ENCODE assay signal across 8 cellular contexts in genomic region chr17:40317345-40317873, GRCh38. TPM values are rescaled to one million over a fixed set of nuclear protein-coding genes. Genes with fewer than 3 reads are reported as not detected.
DNase-seq lines count a peak whose midpoint lies in the region; TF ChIP-seq lines count a peak whose summit lies in the region.

No MANE protein-coding gene starts in this region.

- H3K9me3 ChIP-seq in parathyroid adenoma (ENCODE audit: control insufficient read depth, low read length) = no peaks in the 10 kb centered on the region

- peak overlapping the region; percentile 80 for H3K27ac Mint-ChIP-seq in activated naive CD4-positive, alpha-beta T cell treated with anti-CD3 and anti-CD28 coated beads, Interleukin-2, amount 10 ng/mL, durations not matched to agents 7 days and 5 days
- no peak overlapping the region for H3K27ac Mint-ChIP-seq in glutamatergic neuron (ENCODE audit: unreplicated experiment)

- H3K4me1 ChIP-seq in parathyroid adenoma = peaks cover 42% of the 10 kb centered on the region

- peaks cover 38% of the 10 kb centered on the region for H3K79me2 ChIP-seq in parathyroid adenoma

- no peaks in the 10 kb centered on the region for H3K27me3 ChIP-seq in parathyroid adenoma (ENCODE audit: control insufficient read depth, insufficient read depth, low read length)

- peaks cover 64% of the 10 kb centered on the region for H3K4me1 Mint-ChIP-seq in activated naive CD4-positive, alpha-beta T cell treated with anti-CD3 and anti-CD28 coated beads, Interleukin-2, amount 10 ng/mL, durations not matched to agents 7 days and 5 days
- H3K4me1 Mint-ChIP-seq in glutamatergic neuron (ENCODE audit: low read depth, unreplicated experiment) = peaks cover 42% of the 10 kb centered on the region

- H3K27ac ChIP-seq in parathyroid adenoma = peak overlapping the region; percentile 58

- CTCF ChIA-PET in activated naive CD4-positive, alpha-beta T cell treated with anti-CD3 and anti-CD28 coated beads, Interleukin-2, amount 10 ng/mL, durations not matched to agents 7 days and 5 days (lab: Charles Lee) = interaction anchor here (0.9 to 6.1 kb wide), 15 partner anchors 8 to 45 kb away, joined by 3 to 48 read pairs (median 5); partner anchors contain the start of gene RARA

- peak overlapping the region; percentile 98 for H3K4me3 ChIP-seq in parathyroid adenoma (ENCODE audit: low read depth, low read length)

- H3K4me2 ChIP-seq in parathyroid adenoma (ENCODE audit: low read length) = peak overlapping the region; percentile 57

- DNase-seq in SKM-1 treated with dmso at 0.1 percent for 144 hours (lab: John Stamatoyannopoulos, UW; ENCODE audit: unreplicated experiment) (peak; percentile 30), SKM-1 (lab: John Stamatoyannopoulos, UW; ENCODE audit: unreplicated experiment) (no peak), NCI-H2171 treated with DMSO at 0.1 percent for 48 hours (lab: John Stamatoyannopoulos, UW) (peak; percentile 57), glutamatergic neuron (peak; percentile 59), medulla oblongata (ENCODE audit: extremely low spot score) (no peak), NCI-H2107 (lab: John Stamatoyannopoulos, UW) (no peak)
- DNase-seq in activated naive CD4-positive, alpha-beta T cell treated with anti-CD3 and anti-CD28 coated beads, Interleukin-2, amount 10 ng/mL, durations not matched to agents 7 days and 5 days = peak; percentile 64

- H3K9me3 Mint-ChIP-seq in activated naive CD4-positive, alpha-beta T cell treated with anti-CD3 and anti-CD28 coated beads, Interleukin-2, amount 10 ng/mL, durations not matched to agents 7 days and 5 days = no peaks in the 10 kb centered on the region
- H3K9me3 Mint-ChIP-seq in glutamatergic neuron (ENCODE audit: unreplicated experiment) = peaks cover 2% of the 10 kb centered on the region

- no peak overlapping the region for H3K9ac ChIP-seq in parathyroid adenoma

- no peaks in the 10 kb centered on the region for H3K36me3 ChIP-seq in parathyroid adenoma (ENCODE audit: control insufficient read depth, insufficient read depth, low read length)

- H3K36me3 Mint-ChIP-seq in activated naive CD4-positive, alpha-beta T cell treated with anti-CD3 and anti-CD28 coated beads, Interleukin-2, amount 10 ng/mL, durations not matched to agents 7 days and 5 days = peaks cover 32% of the 10 kb centered on the region
- no peaks in the 10 kb centered on the region for H3K36me3 Mint-ChIP-seq in glutamatergic neuron (ENCODE audit: unreplicated experiment)

- no peaks in the 10 kb centered on the region for H3K27me3 Mint-ChIP-seq in activated naive CD4-positive, alpha-beta T cell treated with anti-CD3 and anti-CD28 coated beads, Interleukin-2, amount 10 ng/mL, durations not matched to agents 7 days and 5 days
- peaks cover 23% of the 10 kb centered on the region for H3K27me3 Mint-ChIP-seq in glutamatergic neuron (ENCODE audit: unreplicated experiment)

- peak overlapping the region; percentile 93 for H2AFZ ChIP-seq in parathyroid adenoma

- peak overlapping the region; percentile 94 for H3K4me3 Mint-ChIP-seq in activated naive CD4-positive, alpha-beta T cell treated with anti-CD3 and anti-CD28 coated beads, Interleukin-2, amount 10 ng/mL, durations not matched to agents 7 days and 5 days
- peak overlapping the region; percentile 90 for H3K4me3 Mint-ChIP-seq in glutamatergic neuron (ENCODE audit: unreplicated experiment)

- TF ChIP-seq CTCF in glutamatergic neuron (IDR thresholded peaks at IDR 0.05; ENCODE audit: partially characterized antibody, unreplicated experiment) = peak; percentile 37
- TF ChIP-seq CTCF in parathyroid adenoma (IDR thresholded peaks at IDR 0.05) = peak; percentile 39

RNA-seq across cellular contexts. Expression of gene RARA, which starts 8.4 kb away (rescaled TPM):
- 26.2 TPM for total RNA-seq in glutamatergic neuron (ENCODE audit: unreplicated experiment)

RNA-seq across cellular contexts. Expression of gene CDC6, which starts 29.7 kb away (rescaled TPM):
- 4.7 TPM for total RNA-seq in glutamatergic neuron (ENCODE audit: unreplicated experiment)

RNA-seq across cellular contexts. Expression of gene GJD3, which starts 47.1 kb away (rescaled TPM):
- not detected for total RNA-seq in glutamatergic neuron (ENCODE audit: unreplicated experiment)

Comparison
In these comparisons a context has a peak if more than half of its experiments do, and no peak if none do; other contexts are left out.
1. DNase-seq: peak in SKM-1 treated with dmso at 0.1 percent for 144 hours (single experiment), NCI-H2171 treated with DMSO at 0.1 percent for 48 hours (single experiment), activated naive CD4-positive, alpha-beta T cell treated with anti-CD3 and anti-CD28 coated beads, Interleukin-2, amount 10 ng/mL, durations not matched to agents 7 days and 5 days (single experiment) and glutamatergic neuron (single experiment); none in SKM-1 (single experiment), medulla oblongata (single experiment) and NCI-H2107 (single experiment).